Comparison of ENCODE assay signal across 8 cellular contexts in genomic region chr17:40552806-40553693, GRCh38. TPM values are rescaled to one million over a fixed set of nuclear protein-coding genes. Genes with fewer than 3 reads are reported as not detected.
DNase-seq lines count a peak whose midpoint lies in the region; ATAC-seq, FAIRE-seq and TF ChIP-seq lines count a peak whose summit lies in the region.

No MANE protein-coding gene starts in this region.

- H3K36me3 ChIP-seq in Loucy (ENCODE audit: insufficient read depth, low read length): peaks cover 12% of the 10 kb centered on the region; the same call in 1 of the 2 replicates

- TF ChIP-seq RAD21 in A549 (conservative IDR thresholded peaks at IDR 0.05 in 1 of 2, IDR thresholded peaks at IDR 0.05 in 1 of 2): no peak

- H3K4me2 ChIP-seq in A549 (peak overlapping the region; percentile 79), Loucy (ENCODE audit: low read depth, low read length, poor library complexity, severe bottlenecking) (no peak overlapping the region)

- no peaks in the 10 kb centered on the region for H3K27me3 Mint-ChIP-seq in chondrocyte (ENCODE audit: low read depth)
- H3K27me3 Mint-ChIP-seq in nephron (ENCODE audit: low read depth): peaks cover 5% of the 10 kb centered on the region

- ATAC-seq in A549: no peak
- ATAC-seq in GM21423 (IDR thresholded peaks at IDR 0.05; ENCODE audit: unreplicated experiment): no peak

- H3K4me1 Mint-ChIP-seq in chondrocyte (ENCODE audit: low read depth) (peaks cover 69% of the 10 kb centered on the region), nephron (peaks cover 97% of the 10 kb centered on the region)

- peak overlapping the region; percentile 95 to 99 for H3K27ac ChIP-seq in A549

- TF ChIP-seq EP300 in A549 (IDR thresholded peaks at IDR 0.05): no peak

- TF ChIP-seq POLR2A in A549 (IDR thresholded peaks at IDR 0.05; ENCODE audit: low read length): no peak

- H3K27me3 ChIP-seq in Loucy (ENCODE audit: insufficient read depth, low read length, poor library complexity, severe bottlenecking): no peaks in the 10 kb centered on the region

- 82% methylated on average over 12 of the region's 12 CpGs for WGBS in A549 (ENCODE audit: missing lambda C conversion rate)

- H3K9me3 ChIP-seq in A549 (no peaks in the 10 kb centered on the region), Loucy (ENCODE audit: insufficient read depth, low read depth, low read length) (no peaks in the 10 kb centered on the region)

- H3K4me3 ChIP-seq in A549 (peak overlapping the region; percentile 17; the same call in 2 of the 3 replicates), Loucy (ENCODE audit: low read length, poor library complexity, severe bottlenecking) (no peak overlapping the region)

- H3K27ac Mint-ChIP-seq in chondrocyte (ENCODE audit: unreplicated experiment) (peak overlapping the region; percentile 99), nephron (peak overlapping the region; percentile 69 to 98 (median 96))

- H2AFZ ChIP-seq in Loucy (ENCODE audit: low read length): no peak overlapping the region

- peaks cover 84% of the 10 kb centered on the region for H3K4me1 ChIP-seq in A549
- peaks cover 43% of the 10 kb centered on the region for H3K4me1 ChIP-seq in Loucy (ENCODE audit: insufficient read depth, low read length, poor library complexity, severe bottlenecking)

- peak overlapping the region; percentile 25 for H3K9ac ChIP-seq in Loucy (ENCODE audit: low read depth, low read length, poor library complexity, severe bottlenecking)

- POLR2A ChIA-PET in A549 (lab: Yijun Ruan, JAX): interaction anchor here (1.1 to 5.3 kb wide), 11 partner anchors 10 to 266 kb away, joined by 3 to 114 read pairs (median 11); partner anchors contain the start of gene IGFBP4

- TF ChIP-seq CTCF in A549 (IDR thresholded peaks at IDR 0.05): no peak
- TF ChIP-seq CTCF in Loucy (conservative IDR thresholded peaks at IDR 0.05; ENCODE audit: low read length): no peak
- no peak for TF ChIP-seq CTCF in chondrocyte (IDR thresholded peaks at IDR 0.05)
- TF ChIP-seq CTCF in nephron (IDR thresholded peaks at IDR 0.05; ENCODE audit: unreplicated experiment in 3 of 3): no peak

- no peaks in the 10 kb centered on the region for H3F3A ChIP-seq in Loucy (ENCODE audit: low read depth)

- no peak for DNase-seq in A549 (ENCODE audit: low read depth in 1 of 2, low spot score in 1 of 2)
- peak; percentile 22 for DNase-seq in chondrocyte (ENCODE audit: low spot score)
- no peak for DNase-seq in HuH-7 (ENCODE audit: low spot score)
- DNase-seq in NCI-H510A (lab: John Stamatoyannopoulos, UW): no peak
- DNase-seq in NCI-H1105 treated with DMSO at 0.1 percent for 48 hours (lab: John Stamatoyannopoulos, UW): no peak

- CTCF ChIA-PET in A549 (lab: Yijun Ruan, JAX): interaction anchor here (0.9 to 36.6 kb wide), 12 partner anchors 1 to 250 kb away, joined by 3 to 1144 read pairs (median 10); partner anchors contain the start of genes CCR7, GJD3 and IGFBP4

- FAIRE-seq in A549 (lab: Jason Lieb, UNC): no peak

- H3K79me2 ChIP-seq in Loucy (ENCODE audit: insufficient read depth, low read length): peaks cover 3% of the 10 kb centered on the region; the same call in 1 of the 2 replicates

- no peaks in the 10 kb centered on the region for H3K9me2 ChIP-seq in Loucy (replicated peaks; ENCODE audit: low read depth, low read length)

- no peak overlapping the region for H3K4me3 Mint-ChIP-seq in chondrocyte (ENCODE audit: unreplicated experiment)
- peak overlapping the region in 1 of 3 experiments; percentile 80 for H3K4me3 Mint-ChIP-seq in nephron

- H4K20me1 ChIP-seq in Loucy (ENCODE audit: insufficient read depth, low read length, poor library complexity, severe bottlenecking): no peaks in the 10 kb centered on the region

- H3K9me3 Mint-ChIP-seq in chondrocyte (ENCODE audit: low read depth) (no peaks in the 10 kb centered on the region), nephron (no peaks in the 10 kb centered on the region)

- H3K36me3 Mint-ChIP-seq in chondrocyte (ENCODE audit: low read depth) (no peaks in the 10 kb centered on the region), nephron (ENCODE audit: low read depth) (no peaks in the 10 kb centered on the region)

TF ChIP-seq in A549, 52 proteins besides CTCF, POLR2A, EP300 and RAD21 (continues in another document):
- no peak for TF ChIP-seq USF2 (IDR thresholded peaks at IDR 0.05)
- TF ChIP-seq HOXB5 (CRISPR knock-in tag; IDR thresholded peaks at IDR 0.05): peak; percentile 88
- TF ChIP-seq FOXS1 (CRISPR knock-in tag; IDR thresholded peaks at IDR 0.05): 0 out of 2 replicates have a peak, but pooled peaks have one; percentile 3
- peak; percentile 51; the same call in 1 of the 2 replicates for TF ChIP-seq HEYL (CRISPR knock-in tag; IDR thresholded peaks at IDR 0.05)
- TF ChIP-seq, protein P1, sequence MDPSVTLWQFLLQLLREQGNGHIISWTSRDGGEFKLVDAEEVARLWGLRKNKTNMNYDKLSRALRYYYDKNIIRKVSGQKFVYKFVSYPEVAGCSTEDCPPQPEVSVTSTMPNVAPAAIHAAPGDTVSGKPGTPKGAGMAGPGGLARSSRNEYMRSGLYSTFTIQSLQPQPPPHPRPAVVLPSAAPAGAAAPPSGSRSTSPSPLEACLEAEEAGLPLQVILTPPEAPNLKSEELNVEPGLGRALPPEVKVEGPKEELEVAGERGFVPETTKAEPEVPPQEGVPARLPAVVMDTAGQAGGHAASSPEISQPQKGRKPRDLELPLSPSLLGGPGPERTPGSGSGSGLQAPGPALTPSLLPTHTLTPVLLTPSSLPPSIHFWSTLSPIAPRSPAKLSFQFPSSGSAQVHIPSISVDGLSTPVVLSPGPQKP (IDR thresholded peaks at IDR 0.05; ENCODE audit: low read depth, low read length): no peak
- TF ChIP-seq RNF2 (IDR thresholded peaks at IDR 0.05; ENCODE audit: borderline replicate concordance, low read depth): no peak
- no peak for TF ChIP-seq GATA3 (IDR thresholded peaks at IDR 0.05; ENCODE audit: borderline replicate concordance)
- no peak; the same call in 1 of the 2 replicates for TF ChIP-seq MAX (IDR thresholded peaks at IDR 0.05)
- TF ChIP-seq ESRRA (IDR thresholded peaks at IDR 0.05; ENCODE audit: borderline replicate concordance, low read length): no peak
- no peak for TF ChIP-seq RCOR1 (IDR thresholded peaks at IDR 0.05; ENCODE audit: low read depth, low read length)
- peak; percentile 88 for TF ChIP-seq HOXB13 (CRISPR knock-in tag; IDR thresholded peaks at IDR 0.05; ENCODE audit: low read depth)
- TF ChIP-seq SREBF2 (IDR thresholded peaks at IDR 0.05): no peak
- no peak for TF ChIP-seq MAZ (IDR thresholded peaks at IDR 0.05; ENCODE audit: borderline replicate concordance, low read depth, low read length)
- no peak for TF ChIP-seq ZFP36 (IDR thresholded peaks at IDR 0.05; ENCODE audit: borderline replicate concordance, partially characterized antibody)
- no peak for TF ChIP-seq SMC3 (IDR thresholded peaks at IDR 0.05)
- no peak for TF ChIP-seq HMGXB4 (CRISPR knock-in tag; IDR thresholded peaks at IDR 0.05; ENCODE audit: borderline replicate concordance)
- TF ChIP-seq PHF8 (IDR thresholded peaks at IDR 0.05; ENCODE audit: borderline replicate concordance, low read depth): no peak
- peak; percentile 50 for TF ChIP-seq HOXA7 (CRISPR knock-in tag; IDR thresholded peaks at IDR 0.05)
- no peak for TF ChIP-seq CHD2 (IDR thresholded peaks at IDR 0.05; ENCODE audit: low read length, partially characterized antibody)

RNA-seq across cellular contexts. Expression of gene CCR7, which starts 12.2 kb away (rescaled TPM):
- polyA plus RNA-seq in A549 (2011; rRNA removed) (1.4 and 1.9 TPM in 2 replicates), A549 (2017; fragmentation: RNase III; extraction: RNeasy Plus Mini Kit Qiagen cat#74134 plus additional on column Dnase treatment) (0.72 to 0.84 TPM (median 0.76 TPM) in 3 replicates)
- polyA plus RNA-seq in A549 (2012; cell fraction: cytosol; rRNA removed): 0.79 and 1.5 TPM in 2 replicates
- 3.0 and 3.2 TPM in 2 replicates for polyA plus RNA-seq in A549 (2012; cell fraction: nucleus; rRNA removed)
- polyA minus RNA-seq in A549 (2011; rRNA and poly(A)+ RNA removed): 1.7 and 3.3 TPM in 2 replicates
- total RNA-seq in chondrocyte: not detected in 3 replicates

RNA-seq across cellular contexts. Expression of gene TNS4, which starts 51.6 kb away (rescaled TPM):
- 24.2 and 45.9 TPM in 2 replicates for polyA plus RNA-seq in A549 (2011; rRNA removed)
- polyA plus RNA-seq in A549 (2012; cell fraction: cytosol; rRNA removed): 18.0 and 30.2 TPM in 2 replicates
- polyA plus RNA-seq in A549 (2012; cell fraction: nucleus; rRNA removed): 83.8 and 125 TPM in 2 replicates
- polyA plus RNA-seq in A549 (2017; fragmentation: RNase III; extraction: RNeasy Plus Mini Kit Qiagen cat#74134 plus additional on column Dnase treatment): 61.6 to 75.9 TPM (median 73.5 TPM) in 3 replicates
- polyA minus RNA-seq in A549 (2011; rRNA and poly(A)+ RNA removed): 62.8 and 79.7 TPM in 2 replicates
- total RNA-seq in chondrocyte: 0.39 TPM in 1 of 3 replicates, not detected in the others
